In the genomic region with DNA sequence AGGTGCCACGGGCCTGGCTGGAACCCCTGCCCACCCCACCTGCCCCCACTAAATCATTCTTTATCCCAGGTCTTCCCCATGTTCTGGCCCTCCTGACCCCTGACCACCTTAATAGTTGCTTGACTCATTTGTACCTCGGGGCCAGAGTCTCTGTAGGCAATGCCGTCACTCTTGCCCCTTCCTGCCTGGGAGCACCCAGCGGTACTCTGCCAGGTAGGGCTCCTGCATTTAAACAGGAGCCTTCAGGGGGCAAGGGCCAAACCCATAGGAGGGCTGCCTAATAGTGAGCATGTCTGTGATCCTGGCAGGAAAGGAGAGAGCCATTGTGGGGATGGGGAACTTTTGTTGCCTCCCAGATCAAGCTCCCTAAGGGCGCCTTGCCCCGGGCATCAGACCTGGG, we compare ENCODE assay signal across 13 cellular contexts. TPM values are rescaled to one million over a fixed set of nuclear protein-coding genes. Genes with fewer than 3 reads are reported as not detected.
DNase-seq lines count a peak whose midpoint lies in the region; ATAC-seq and TF ChIP-seq lines count a peak whose summit lies in the region.
"Had no signal": no experiment of that assay in that cellular context is flagged by ENCODE, and none has a peak within 500 bp of the region (broad histone marks: within the 10 kb centered on the region; RNA-seq: fewer than 3 reads in every experiment).

No MANE protein-coding gene starts in this region.

- H4K8ac ChIP-seq in mesenchymal stem cell (ENCODE audit: low read length) = peak overlapping the region; percentile 58

- peak overlapping the region; percentile 58 to 62 for H3K4ac ChIP-seq in mesenchymal stem cell (ENCODE audit: low read depth in 1 of 2, low read length in 2 of 2)

- H2BK12ac ChIP-seq in mesenchymal stem cell (ENCODE audit: low read length in 2 of 2) = peak overlapping the region; percentile 70 to 92

- peaks cover 78% of the 10 kb centered on the region for H3K4me1 Mint-ChIP-seq in MCF 10A (ENCODE audit: insufficient read depth, unreplicated experiment)
- H3K4me1 Mint-ChIP-seq in activated CD8-positive, alpha-beta memory T cell treated with anti-CD3 and anti-CD28 coated beads, Interleukin-2, amount 10 ng/mL, durations not matched to agents 7 days and 5 days = peaks cover 31% of the 10 kb centered on the region

- no peak overlapping the region for H3K4me2 ChIP-seq in mesenchymal stem cell (ENCODE audit: low read length, poor library complexity, severe bottlenecking)
- H3K4me2 ChIP-seq: KMS-11 had no signal

- peak overlapping the region; percentile 55 for H2BK120ac ChIP-seq in mesenchymal stem cell (ENCODE audit: low read depth, low read length)

- H2AK5ac ChIP-seq in mesenchymal stem cell (ENCODE audit: low read length, severe bottlenecking) = peak overlapping the region; percentile 97

- POLR2A ChIA-PET in MCF 10A (lab: Yijun Ruan, JAX) = interaction anchor here (1.5 to 3.4 kb wide), 5 partner anchors 10 to 48 kb away, joined by 3 to 24 read pairs (median 18); a partner anchor contains a TSS

- TF ChIP-seq EP300 in upper lobe of left lung (IDR thresholded peaks at IDR 0.05) = no peak

- H3K4me3 ChIP-seq in breast epithelium = no peak overlapping the region
- no peak overlapping the region for H3K4me3 ChIP-seq in ascending aorta
- H3K4me3 ChIP-seq in mesenchymal stem cell (ENCODE audit: insufficient read depth in 1 of 2, low read depth in 1 of 2, low read length in 2 of 2) = peak overlapping the region in 1 of 2 experiments; percentile 5
- no peak overlapping the region for H3K4me3 ChIP-seq in upper lobe of left lung
- H3K4me3 ChIP-seq in testis = no peak overlapping the region
- H3K4me3 ChIP-seq: GM12878 had no signal

- H3K27me3 ChIP-seq in breast epithelium (no peaks in the 10 kb centered on the region), ascending aorta (no peaks in the 10 kb centered on the region), mesenchymal stem cell (ENCODE audit: control insufficient read depth in 1 of 2, insufficient read depth in 1 of 2, low read length in 2 of 2) (no peaks in the 10 kb centered on the region), upper lobe of left lung (no peaks in the 10 kb centered on the region), testis (no peaks in the 10 kb centered on the region)

- H2BK15ac ChIP-seq in mesenchymal stem cell (ENCODE audit: low read depth, poor library complexity, severe bottlenecking) = peak overlapping the region; percentile 92

- no peaks in the 10 kb centered on the region for H3K36me3 ChIP-seq in breast epithelium
- no peaks in the 10 kb centered on the region for H3K36me3 ChIP-seq in ascending aorta
- no peaks in the 10 kb centered on the region for H3K36me3 ChIP-seq in mesenchymal stem cell (ENCODE audit: control insufficient read depth in 1 of 2, insufficient read depth in 2 of 2, low read depth in 1 of 2, low read length in 2 of 2)
- H3K36me3 ChIP-seq in upper lobe of left lung = no peaks in the 10 kb centered on the region
- H3K36me3 ChIP-seq in testis (ENCODE audit: low read depth, missing control alignments) = no peaks in the 10 kb centered on the region

- peak overlapping the region; percentile 88 for H3K27ac Mint-ChIP-seq in MCF 10A (ENCODE audit: low read depth, unreplicated experiment)
- no peak overlapping the region for H3K27ac Mint-ChIP-seq in activated CD8-positive, alpha-beta memory T cell treated with anti-CD3 and anti-CD28 coated beads, Interleukin-2, amount 10 ng/mL, durations not matched to agents 7 days and 5 days

- H3K9me3 Mint-ChIP-seq in MCF 10A (ENCODE audit: unreplicated experiment) = no peaks in the 10 kb centered on the region
- no peaks in the 10 kb centered on the region for H3K9me3 Mint-ChIP-seq in activated CD8-positive, alpha-beta memory T cell treated with anti-CD3 and anti-CD28 coated beads, Interleukin-2, amount 10 ng/mL, durations not matched to agents 7 days and 5 days (ENCODE audit: low read depth)

- H3K4me3 Mint-ChIP-seq in MCF 10A (ENCODE audit: unreplicated experiment) = peak overlapping the region; percentile 32
- H3K4me3 Mint-ChIP-seq in activated CD8-positive, alpha-beta memory T cell treated with anti-CD3 and anti-CD28 coated beads, Interleukin-2, amount 10 ng/mL, durations not matched to agents 7 days and 5 days = no peak overlapping the region

- H3K4me1 ChIP-seq in breast epithelium (peaks cover 0 to 4% of the 10 kb centered on the region in 2 donors), ascending aorta (peaks cover 0 to 31% of the 10 kb centered on the region in 2 donors), mesenchymal stem cell (ENCODE audit: control insufficient read depth, insufficient read depth, low read depth, low read length) (peaks cover 57% of the 10 kb centered on the region), upper lobe of left lung (peaks cover 46 to 86% (median 79%) of the 10 kb centered on the region in 4 donors), testis (no peaks in the 10 kb centered on the region)

- BruUV-seq in MCF 10A (replicated peaks; lab: Mats Ljungman, UMichigan) = TSS peak; percentile 56

- H3K27ac ChIP-seq in breast epithelium = peak overlapping the region in 1 of 2 donors; percentile 34
- peak overlapping the region; percentile 29 to 67 for H3K27ac ChIP-seq in ascending aorta
- H3K27ac ChIP-seq in mesenchymal stem cell (ENCODE audit: low read length, poor library complexity, severe bottlenecking) = peak overlapping the region; percentile 87
- peak overlapping the region; percentile 41 to 85 (median 72) for H3K27ac ChIP-seq in upper lobe of left lung
- no peak overlapping the region for H3K27ac ChIP-seq in testis
- H3K27ac ChIP-seq: KMS-11 had no signal

- no peak for DNase-seq in MCF 10A (ENCODE audit: unreplicated experiment)
- no peak for DNase-seq in breast epithelium (ENCODE audit: low spot score in 2 of 2)
- DNase-seq in ascending aorta (ENCODE audit: low spot score in 2 of 2) = peak in 1 of 2 donors; percentile 54
- no peak for DNase-seq in mesenchymal stem cell
- no peak for DNase-seq in upper lobe of left lung
- DNase-seq in testis = no peak
- DNase-seq in activated CD8-positive, alpha-beta memory T cell treated with anti-CD3 and anti-CD28 coated beads, Interleukin-2, amount 10 ng/mL, durations not matched to agents 7 days and 5 days = no peak
- DNase-seq: NCI-H1436; nucleus accumbens; stimulated activated CD4-positive, alpha-beta T cell treated with anti-CD3 and anti-CD28 coated beads, Interleukin-4, amount 100 ng/mL, for 24 hours had no signal

- ATAC-seq in upper lobe of left lung (ENCODE audit: low FRiP score in 2 of 2) (no peak), GM18868 (IDR thresholded peaks at IDR 0.05; ENCODE audit: unreplicated experiment) (no peak)
- ATAC-seq in activated CD8-positive, alpha-beta memory T cell treated with anti-CD3 and anti-CD28 coated beads, Interleukin-2, amount 10 ng/mL, durations not matched to agents 7 days and 5 days = no peak
- ATAC-seq: GM12878 had no signal

- no peak overlapping the region for H3K23ac ChIP-seq in mesenchymal stem cell (ENCODE audit: low read length in 2 of 2)

- peak overlapping the region; percentile 47 for H4K91ac ChIP-seq in mesenchymal stem cell (ENCODE audit: low read length)

- H3K14ac ChIP-seq in mesenchymal stem cell (ENCODE audit: low read length in 2 of 2) = peak overlapping the region in 1 of 2 experiments; percentile 53

- CTCF ChIA-PET in MCF 10A (lab: Yijun Ruan, JAX) = interaction anchor here (0.5 to 1.4 kb wide), 6 partner anchors 11 to 1074 kb away, joined by 3 to 6 read pairs (median 3); no protein-coding TSS in a partner anchor
- CTCF ChIA-PET in activated CD8-positive, alpha-beta memory T cell treated with anti-CD3 and anti-CD28 coated beads, Interleukin-2, amount 10 ng/mL, durations not matched to agents 7 days and 5 days (lab: Charles Lee) = interaction anchor here (1.0 to 1.4 kb wide), 3 partner anchors 10 to 49 kb away, joined by 3 to 7 read pairs (median 6); a partner anchor contains a TSS

- 81% methylated on average over 6 of the region's 6 CpGs for WGBS in mesenchymal stem cell
- WGBS in upper lobe of left lung, 2 donors = 90 to 97% methylated on average over 6 of the region's 6 CpGs
- WGBS in testis, 2 donors = 95 to 100% methylated on average over 3 to 6 of the region's 6 CpGs

- H3K79me1 ChIP-seq in mesenchymal stem cell (replicated peaks; ENCODE audit: low read length, poor library complexity, severe bottlenecking) = no peaks in the 10 kb centered on the region

- peak overlapping the region; percentile 85 to 92 for H3K18ac ChIP-seq in mesenchymal stem cell (ENCODE audit: low read depth in 1 of 2, low read length in 2 of 2)

- no peaks in the 10 kb centered on the region for H3K36me3 Mint-ChIP-seq in MCF 10A (ENCODE audit: insufficient read depth, unreplicated experiment)
- no peaks in the 10 kb centered on the region for H3K36me3 Mint-ChIP-seq in activated CD8-positive, alpha-beta memory T cell treated with anti-CD3 and anti-CD28 coated beads, Interleukin-2, amount 10 ng/mL, durations not matched to agents 7 days and 5 days

- H3K27me3 Mint-ChIP-seq in MCF 10A (ENCODE audit: insufficient read depth, unreplicated experiment) = no peaks in the 10 kb centered on the region
- peaks cover 9% of the 10 kb centered on the region for H3K27me3 Mint-ChIP-seq in activated CD8-positive, alpha-beta memory T cell treated with anti-CD3 and anti-CD28 coated beads, Interleukin-2, amount 10 ng/mL, durations not matched to agents 7 days and 5 days

- H3K9me3 ChIP-seq in breast epithelium (no peaks in the 10 kb centered on the region), ascending aorta (no peaks in the 10 kb centered on the region), mesenchymal stem cell (ENCODE audit: control insufficient read depth, low read length) (no peaks in the 10 kb centered on the region), upper lobe of left lung (no peaks in the 10 kb centered on the region), testis (no peaks in the 10 kb centered on the region)

- TF ChIP-seq POLR2A in breast epithelium (IDR thresholded peaks at IDR 0.05) (no peak), upper lobe of left lung (IDR thresholded peaks at IDR 0.05) (no peak), testis (IDR thresholded peaks at IDR 0.05) (no peak)

- peak overlapping the region; percentile 53 for H3K9ac ChIP-seq in mesenchymal stem cell (ENCODE audit: low read length)
- H3K9ac ChIP-seq: KMS-11 had no signal

- TF ChIP-seq CTCF in MCF 10A (IDR thresholded peaks at IDR 0.05; ENCODE audit: unreplicated experiment) (no peak), breast epithelium (IDR thresholded peaks at IDR 0.05) (no peak), ascending aorta (IDR thresholded peaks at IDR 0.05) (no peak), upper lobe of left lung (IDR thresholded peaks at IDR 0.05) (no peak), testis (IDR thresholded peaks at IDR 0.05) (no peak)

- H2AFZ ChIP-seq in mesenchymal stem cell (ENCODE audit: low read depth, low read length) = no peak overlapping the region

- intact Hi-C loops in MCF 10A (cut with micrococcal nuclease) (no loop called here), breast epithelium (cut with DNase I; ENCODE audit: low total_unique reads) (no loop called here), ascending aorta (cut with DNase I) (no loop called here), testis (cut with DNase I; ENCODE audit: low total_unique reads) (no loop called here)

- H2BK5ac ChIP-seq in mesenchymal stem cell (ENCODE audit: low read depth, low read length, poor library complexity, severe bottlenecking) = peak overlapping the region; percentile 60

RNA-seq across cellular contexts. Expression of a gene that starts 8.8 kb away (rescaled TPM):
- total RNA-seq in MCF 10A (2022) = 588 and 717 TPM in 2 replicates
- 10 to 100 TPM; 10.6 to 67.6 (median 48.5) TPM for total RNA-seq in breast epithelium
- 222 TPM for total RNA-seq in ascending aorta
- polyA plus RNA-seq in mesenchymal stem cell (2013, experiment 1 of 2) = 136 TPM
- polyA plus RNA-seq in mesenchymal stem cell (2013, experiment 2 of 2) = 138 TPM
- total RNA-seq in upper lobe of left lung = 100 to 1,000 TPM; 193 to 469 (median 350) TPM
- total RNA-seq in testis = 10 to 100 TPM; 24.2 to 30.7 TPM
- polyA plus RNA-seq in testis (ENCODE audit: insufficient read depth, low read depth, low replicate concordance) = 20.0 TPM
- 10 to 100 TPM; 10.3 to 11.3 TPM for total RNA-seq in activated CD8-positive, alpha-beta memory T cell treated with anti-CD3 and anti-CD28 coated beads, Interleukin-2, amount 10 ng/mL, durations not matched to agents 7 days and 5 days

RNA-seq across cellular contexts. Expression of a gene that starts 48.1 kb away (rescaled TPM):
- total RNA-seq in MCF 10A (2022) (9.9 and 11.2 TPM in 2 replicates), breast epithelium (10 to 100 TPM; 28.2 to 53.4 (median 30.5) TPM), ascending aorta (73.5 TPM), upper lobe of left lung (10 to 100 TPM; 15.7 to 80.7 (median 34.9) TPM), testis (10 to 100 TPM; 50.6 to 62.1 TPM)
- 43.1 TPM for polyA plus RNA-seq in mesenchymal stem cell (2013, experiment 1 of 2)
- polyA plus RNA-seq in mesenchymal stem cell (2013, experiment 2 of 2) = 39.6 TPM
- polyA plus RNA-seq in testis (ENCODE audit: insufficient read depth, low read depth, low replicate concordance) = 56.4 TPM
- total RNA-seq in activated CD8-positive, alpha-beta memory T cell treated with anti-CD3 and anti-CD28 coated beads, Interleukin-2, amount 10 ng/mL, durations not matched to agents 7 days and 5 days = 10 to 100 TPM; 13.6 to 20.9 TPM

RNA-seq across cellular contexts. Expression of a gene that starts 52.1 kb away (rescaled TPM):
- not detected in 2 replicates for total RNA-seq in MCF 10A (2022)
- under 1 TPM in 2 of 3 donors, not detected in 1; 0.44 to 0.98 TPM for total RNA-seq in breast epithelium
- 1.6 TPM for total RNA-seq in ascending aorta
- polyA plus RNA-seq in mesenchymal stem cell (2013, experiment 1 of 2) = 0.01 TPM
- not detected for polyA plus RNA-seq in mesenchymal stem cell (2013, experiment 2 of 2)
- total RNA-seq in upper lobe of left lung = under 1 TPM in 4 of 6 donors, not detected in 2; 0.20 to 0.91 (median 0.54) TPM
- 1 to 10 TPM; 1.4 to 1.5 TPM for total RNA-seq in testis
- polyA plus RNA-seq in testis (ENCODE audit: insufficient read depth, low read depth, low replicate concordance) = 1.0 TPM
- total RNA-seq in activated CD8-positive, alpha-beta memory T cell treated with anti-CD3 and anti-CD28 coated beads, Interleukin-2, amount 10 ng/mL, durations not matched to agents 7 days and 5 days = not detected
- total RNA-seq: GM12878 had no signal
- polyA plus RNA-seq: GM12878 had no signal

Comparison
In these comparisons a context has a peak if more than half of its experiments do, and no peak if none do; other contexts are left out.
1. H3K27ac ChIP-seq: peak in ascending aorta (2 of 2), mesenchymal stem cell (single experiment) and upper lobe of left lung (4 of 4); none in testis (0 of 2).